Comparison of ENCODE assay signal across 16 cellular contexts in the genomic region with DNA sequence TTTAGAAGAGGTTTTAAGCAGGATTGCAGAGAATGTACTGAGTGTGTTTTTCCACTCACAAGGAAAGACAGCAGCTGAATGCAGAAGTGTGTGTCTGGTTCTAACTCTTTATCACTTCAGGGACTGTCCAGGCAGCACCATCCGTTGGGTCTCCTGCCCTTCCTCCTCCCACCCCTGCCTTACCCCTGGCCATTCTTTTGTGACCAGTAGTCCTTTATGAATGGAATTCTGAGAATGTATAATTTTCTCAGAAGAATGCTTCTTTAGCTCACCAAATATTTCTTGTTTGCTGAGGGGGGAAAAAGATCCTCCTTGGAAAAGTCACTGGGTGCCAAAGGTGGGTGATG.
A peak's percentile ranks its signal among the peaks of the same experiment; 100 is the strongest.
DNase-seq lines count a peak whose midpoint lies in the region; ATAC-seq and TF ChIP-seq lines count a peak whose summit lies in the region.
"Had no signal": no experiment of that assay in that cellular context is flagged by ENCODE, and none has a peak within 500 bp of the region (broad histone marks: within the 10 kb centered on the region; RNA-seq: fewer than 3 reads in every experiment).

No MANE protein-coding gene starts in this region.

- intact Hi-C loops in left ventricle myocardium superior (cut with micrococcal nuclease), result no loop called here

- H3K27ac ChIP-seq in right atrium auricular region (peak overlapping the region; percentile 85 to 90), brain microvascular endothelial cell (no peak overlapping the region), mesenchymal stem cell (ENCODE audit: low read length, poor library complexity, severe bottlenecking) (peak overlapping the region; percentile 0)

- no peaks in the 10 kb centered on the region for H3K9me3 Mint-ChIP-seq in type B pancreatic cell
- no peaks in the 10 kb centered on the region for H3K9me3 Mint-ChIP-seq in activated CD8-positive, alpha-beta T cell treated with anti-CD3 and anti-CD28 coated beads, Interleukin-2, amount 10 ng/mL, durations not matched to agents 7 days and 5 days (ENCODE audit: insufficient read depth)
- H3K9me3 Mint-ChIP-seq: T-helper 1 cell treated with Interleukin-12 subunit alpha and Interleukin-12 subunit beta and Interleukin-4 antibody, amounts not matched to agents 30 μg/mL and 1 μg/mL, for 36 hours had no signal

- no peak overlapping the region for H2BK120ac ChIP-seq in mesenchymal stem cell (ENCODE audit: low read depth, low read length)

- no peak overlapping the region for H2BK5ac ChIP-seq in mesenchymal stem cell (ENCODE audit: low read depth, low read length, poor library complexity, severe bottlenecking)

- H3K27me3 ChIP-seq in right atrium auricular region (no peaks in the 10 kb centered on the region), brain microvascular endothelial cell (replicated peaks) (no peaks in the 10 kb centered on the region), mesenchymal stem cell (ENCODE audit: control insufficient read depth in 1 of 2, insufficient read depth in 1 of 2, low read length in 2 of 2) (no peaks in the 10 kb centered on the region)
- H3K27me3 ChIP-seq: Peyer's patch, upper lobe of left lung had no signal

- no peak overlapping the region for H2BK12ac ChIP-seq in mesenchymal stem cell (ENCODE audit: low read length in 2 of 2)

- peak overlapping the region; percentile 8 for H3K4me2 ChIP-seq in mesenchymal stem cell (ENCODE audit: low read length, poor library complexity, severe bottlenecking)

- no peak overlapping the region for H3K23ac ChIP-seq in mesenchymal stem cell (ENCODE audit: low read length in 2 of 2)

- H2AFZ ChIP-seq in mesenchymal stem cell (ENCODE audit: low read depth, low read length), result no peak overlapping the region

- ATAC-seq in left ventricle myocardium superior, result no peak
- no peak for ATAC-seq in left lobe of liver
- no peak for ATAC-seq in activated CD8-positive, alpha-beta T cell treated with anti-CD3 and anti-CD28 coated beads, Interleukin-2, amount 10 ng/mL, durations not matched to agents 7 days and 5 days

- no peak overlapping the region for H3K18ac ChIP-seq in mesenchymal stem cell (ENCODE audit: low read depth in 1 of 2, low read length in 2 of 2)

- H3K36me3 ChIP-seq in right atrium auricular region (no peaks in the 10 kb centered on the region), brain microvascular endothelial cell (replicated peaks) (no peaks in the 10 kb centered on the region), mesenchymal stem cell (ENCODE audit: control insufficient read depth in 1 of 2, insufficient read depth in 2 of 2, low read depth in 1 of 2, low read length in 2 of 2) (no peaks in the 10 kb centered on the region)
- H3K36me3 ChIP-seq: Peyer's patch, upper lobe of left lung had no signal

- H4K91ac ChIP-seq in mesenchymal stem cell (ENCODE audit: low read length), result no peak overlapping the region

- no peak for TF ChIP-seq CTCF in right atrium auricular region (IDR thresholded peaks at IDR 0.05)
- no peak for TF ChIP-seq CTCF in brain microvascular endothelial cell (IDR thresholded peaks at IDR 0.05; ENCODE audit: low read depth, low read length, missing control alignments)
- TF ChIP-seq CTCF in type B pancreatic cell (conservative IDR thresholded peaks at IDR 0.05), result no peak

- CTCF ChIA-PET in activated CD8-positive, alpha-beta T cell treated with anti-CD3 and anti-CD28 coated beads, Interleukin-2, amount 10 ng/mL, durations not matched to agents 7 days and 5 days (lab: Charles Lee), result interaction anchor here (1.3 to 1.5 kb wide), 2 partner anchors 58 to 60 kb away, joined by 3 to 4 read pairs; no protein-coding TSS in a partner anchor

- peak overlapping the region; percentile 51 for H3K4me3 Mint-ChIP-seq in type B pancreatic cell
- no peak overlapping the region for H3K4me3 Mint-ChIP-seq in activated CD8-positive, alpha-beta T cell treated with anti-CD3 and anti-CD28 coated beads, Interleukin-2, amount 10 ng/mL, durations not matched to agents 7 days and 5 days
- H3K4me3 Mint-ChIP-seq: T-helper 1 cell treated with Interleukin-12 subunit alpha and Interleukin-12 subunit beta and Interleukin-4 antibody, amounts not matched to agents 30 μg/mL and 1 μg/mL, for 36 hours had no signal

- H3K4ac ChIP-seq in mesenchymal stem cell (ENCODE audit: low read depth in 1 of 2, low read length in 2 of 2), result no peak overlapping the region

- H3K79me1 ChIP-seq in mesenchymal stem cell (replicated peaks; ENCODE audit: low read length, poor library complexity, severe bottlenecking), result peaks cover 35% of the 10 kb centered on the region

- peak overlapping the region; percentile 54 for H3K27ac Mint-ChIP-seq in type B pancreatic cell
- no peak overlapping the region for H3K27ac Mint-ChIP-seq in activated CD8-positive, alpha-beta T cell treated with anti-CD3 and anti-CD28 coated beads, Interleukin-2, amount 10 ng/mL, durations not matched to agents 7 days and 5 days
- H3K27ac Mint-ChIP-seq: T-helper 1 cell treated with Interleukin-12 subunit alpha and Interleukin-12 subunit beta and Interleukin-4 antibody, amounts not matched to agents 30 μg/mL and 1 μg/mL, for 36 hours had no signal

- no peak overlapping the region for H4K8ac ChIP-seq in mesenchymal stem cell (ENCODE audit: low read length)

- no peak overlapping the region for H3K9ac ChIP-seq in mesenchymal stem cell (ENCODE audit: low read length)

- no peak overlapping the region for H2BK15ac ChIP-seq in mesenchymal stem cell (ENCODE audit: low read depth, poor library complexity, severe bottlenecking)

- no peak for DNase-seq in right atrium auricular region (ENCODE audit: low spot score)
- DNase-seq in left ventricle myocardium superior, result no peak
- peak; percentile 9 for DNase-seq in brain microvascular endothelial cell
- DNase-seq in mesenchymal stem cell, result peak; percentile 21
- no peak for DNase-seq in type B pancreatic cell (ENCODE audit: extremely low spot score, unreplicated experiment)
- no peak for DNase-seq in left lobe of liver (ENCODE audit: low spot score)
- no peak for DNase-seq in activated CD8-positive, alpha-beta T cell treated with anti-CD3 and anti-CD28 coated beads, Interleukin-2, amount 10 ng/mL, durations not matched to agents 7 days and 5 days
- DNase-seq in LoVo (ENCODE audit: low spot score), result no peak
- DNase-seq: activated T-cell treated with anti-CD3 and anti-CD28 coated beads, Interleukin-2, amount 50 U/mL, for 48 hours; DND-41; head of caudate nucleus; NCI-H1092 treated with DMSO at 0.1 percent for 48 hours; NCI-H510A; Peyer's patch had no signal

- 0% methylated on average over 1 of the region's 1 CpG for WGBS in mesenchymal stem cell

- POLR2A ChIA-PET in activated CD8-positive, alpha-beta T cell treated with anti-CD3 and anti-CD28 coated beads, Interleukin-2, amount 10 ng/mL, durations not matched to agents 7 days and 5 days (lab: Charles Lee), result no interaction called here

- no peak overlapping the region for H3K14ac ChIP-seq in mesenchymal stem cell (ENCODE audit: low read length in 2 of 2)

- peak overlapping the region; percentile 49 for H2AK5ac ChIP-seq in mesenchymal stem cell (ENCODE audit: low read length, severe bottlenecking)

- in situ Hi-C loops in brain microvascular endothelial cell (cut with HindIII; ENCODE audit: low pct_ligation_motif_present, low sequenced_read_pairs), result no loop called here

- peaks cover 91% of the 10 kb centered on the region for H3K4me1 Mint-ChIP-seq in type B pancreatic cell (ENCODE audit: unreplicated experiment)
- peaks cover 43% of the 10 kb centered on the region for H3K4me1 Mint-ChIP-seq in activated CD8-positive, alpha-beta T cell treated with anti-CD3 and anti-CD28 coated beads, Interleukin-2, amount 10 ng/mL, durations not matched to agents 7 days and 5 days (ENCODE audit: low read depth)

- H3K9me3 ChIP-seq in right atrium auricular region (no peaks in the 10 kb centered on the region), mesenchymal stem cell (ENCODE audit: control insufficient read depth, low read length) (no peaks in the 10 kb centered on the region)
- H3K9me3 ChIP-seq: Peyer's patch, upper lobe of left lung had no signal

- H3K4me3 ChIP-seq in right atrium auricular region, result no peak overlapping the region
- H3K4me3 ChIP-seq in brain microvascular endothelial cell (ENCODE audit: low read depth, low read length), result no peak overlapping the region
- peak overlapping the region in 1 of 2 experiments; percentile 48 for H3K4me3 ChIP-seq in mesenchymal stem cell (ENCODE audit: insufficient read depth in 1 of 2, low read depth in 1 of 2, low read length in 2 of 2)
- H3K4me3 ChIP-seq: Peyer's patch, upper lobe of left lung had no signal

- no peaks in the 10 kb centered on the region for H3K27me3 Mint-ChIP-seq in type B pancreatic cell
- no peaks in the 10 kb centered on the region for H3K27me3 Mint-ChIP-seq in activated CD8-positive, alpha-beta T cell treated with anti-CD3 and anti-CD28 coated beads, Interleukin-2, amount 10 ng/mL, durations not matched to agents 7 days and 5 days (ENCODE audit: low read depth)

- H3K4me1 ChIP-seq in right atrium auricular region (peaks cover 0 to 93% of the 10 kb centered on the region in 2 donors), mesenchymal stem cell (ENCODE audit: control insufficient read depth, insufficient read depth, low read depth, low read length) (peaks cover 21% of the 10 kb centered on the region)

- H3K36me3 Mint-ChIP-seq in type B pancreatic cell, result no peaks in the 10 kb centered on the region
- H3K36me3 Mint-ChIP-seq in activated CD8-positive, alpha-beta T cell treated with anti-CD3 and anti-CD28 coated beads, Interleukin-2, amount 10 ng/mL, durations not matched to agents 7 days and 5 days (ENCODE audit: low read depth), result no peaks in the 10 kb centered on the region

Comparison
In these comparisons a context has a peak if more than half of its experiments do, and no peak if none do; other contexts are left out.
1. DNase-seq: peak in brain microvascular endothelial cell (single experiment) and mesenchymal stem cell (single experiment); none in right atrium auricular region (single experiment), left ventricle myocardium superior (single experiment), type B pancreatic cell (single experiment), left lobe of liver (single experiment), activated CD8-positive, alpha-beta T cell treated with anti-CD3 and anti-CD28 coated beads, Interleukin-2, amount 10 ng/mL, durations not matched to agents 7 days and 5 days (single experiment) and LoVo (single experiment).